ENCODE assay signal across 21 cellular contexts in genomic region chr13:60974296-60974695, GRCh38.
"Had no signal": no experiment of that assay in that cellular context is flagged by ENCODE, and none has a peak within 500 bp of the region (broad histone marks: within the 10 kb centered on the region; RNA-seq: fewer than 3 reads in every experiment).

No MANE protein-coding gene starts in this region.

- H3K27me3 Mint-ChIP-seq: activated CD8-positive, alpha-beta T cell treated with anti-CD3 and anti-CD28 coated beads for 36 hours; activated naive CD4-positive, alpha-beta T cell treated with anti-CD3 and anti-CD28 coated beads, Interleukin-2, amount 50 U/mL, for 24 hours; activated naive CD8-positive, alpha-beta T cell treated with anti-CD3 and anti-CD28 coated beads, Interleukin-2, amount 50 U/mL, for 24 hours; naive B cell had no signal

- H3K27me3 ChIP-seq: gastroesophageal sphincter, heart left ventricle, testis, transverse colon, uterus had no signal

- H3K27ac Mint-ChIP-seq: activated CD8-positive, alpha-beta T cell treated with anti-CD3 and anti-CD28 coated beads for 36 hours; activated naive CD4-positive, alpha-beta T cell treated with anti-CD3 and anti-CD28 coated beads, Interleukin-2, amount 50 U/mL, for 24 hours; activated naive CD8-positive, alpha-beta T cell treated with anti-CD3 and anti-CD28 coated beads, Interleukin-2, amount 50 U/mL, for 24 hours; activated T-helper 2 cell treated with anti-CD3 and anti-CD28 coated beads, Interferon-gamma antibody, Interleukin-2, Interleukin-4, amounts not matched to agents 10 μg/mL and 5 μg/mL and 100 μg/mL, durations not matched to agents 14 hours and 24 hours and 36 hours; mesothelial cell of epicardium; naive B cell had no signal

- H3K4me1 ChIP-seq: gastroesophageal sphincter, testis, transverse colon, uterus had no signal

- DNase-seq: activated CD4-positive, alpha-beta T cell treated with anti-CD3 and anti-CD28 coated beads, Interleukin-2, amount 50 U/mL, for 1 hour; activated CD8-positive, alpha-beta T cell treated with anti-CD3 and anti-CD28 coated beads for 36 hours; activated naive CD8-positive, alpha-beta T cell treated with anti-CD3 and anti-CD28 coated beads, Interleukin-2, amount 50 U/mL, for 24 hours; activated T-cell treated with anti-CD3 and anti-CD28 coated beads, Interleukin-2, amount 50 U/mL, for 48 hours; amygdala; central memory CD4-positive, alpha-beta T cell; heart left ventricle; left cardiac atrium; left ventricle myocardium superior; naive B cell; right cardiac atrium; stimulated activated naive CD8-positive, alpha-beta T cell treated with anti-CD3 and anti-CD28 coated beads, Interleukin-15, Interleukin-2, amounts not matched to agents 100 U/mL and 50 U/mL, for 24 hours; T-helper 2 cell; testis; transverse colon; uterus had no signal

- H3K27ac ChIP-seq: gastroesophageal sphincter, heart left ventricle, testis, transverse colon, uterus had no signal

- H3K36me3 Mint-ChIP-seq: activated naive CD4-positive, alpha-beta T cell treated with anti-CD3 and anti-CD28 coated beads, Interleukin-2, amount 50 U/mL, for 24 hours; mesothelial cell of epicardium; naive B cell had no signal

- H3K36me3 ChIP-seq: gastroesophageal sphincter, heart left ventricle, transverse colon, uterus had no signal

- ATAC-seq: activated CD8-positive, alpha-beta T cell treated with anti-CD3 and anti-CD28 coated beads for 36 hours; activated naive CD8-positive, alpha-beta T cell treated with anti-CD3 and anti-CD28 coated beads, Interleukin-2, amount 50 U/mL, for 24 hours; gastroesophageal sphincter; heart left ventricle; left cardiac atrium; left ventricle myocardium superior; right cardiac atrium; stimulated activated naive CD8-positive, alpha-beta T cell treated with anti-CD3 and anti-CD28 coated beads, Interleukin-15, Interleukin-2, amounts not matched to agents 100 U/mL and 50 U/mL, for 24 hours had no signal

- H3K4me1 Mint-ChIP-seq: activated naive CD4-positive, alpha-beta T cell treated with anti-CD3 and anti-CD28 coated beads, Interleukin-2, amount 50 U/mL, for 24 hours; activated naive CD8-positive, alpha-beta T cell treated with anti-CD3 and anti-CD28 coated beads, Interleukin-2, amount 50 U/mL, for 24 hours; mesothelial cell of epicardium; naive B cell; neural crest cell had no signal

- H3K4me3 Mint-ChIP-seq: activated CD8-positive, alpha-beta T cell treated with anti-CD3 and anti-CD28 coated beads for 36 hours; activated naive CD4-positive, alpha-beta T cell treated with anti-CD3 and anti-CD28 coated beads, Interleukin-2, amount 50 U/mL, for 24 hours; activated naive CD8-positive, alpha-beta T cell treated with anti-CD3 and anti-CD28 coated beads, Interleukin-2, amount 50 U/mL, for 24 hours; mesothelial cell of epicardium; naive B cell; neural crest cell had no signal

- H3K9me3 ChIP-seq: gastroesophageal sphincter, testis, transverse colon, uterus had no signal

- H3K4me3 ChIP-seq: gastroesophageal sphincter, heart left ventricle, testis, transverse colon, uterus had no signal
